Comparison of ENCODE assay signal across 8 cellular contexts in genomic region chr16:684961-685696, GRCh38. TPM values are rescaled to one million over a fixed set of nuclear protein-coding genes. Genes with fewer than 3 reads are reported as not detected.
DNase-seq lines count a peak whose midpoint lies in the region; ATAC-seq and TF ChIP-seq lines count a peak whose summit lies in the region.

No MANE protein-coding gene starts in this region.

- H3K36me3 Mint-ChIP-seq in activated naive CD4-positive, alpha-beta T cell treated with anti-CD3 and anti-CD28 coated beads, Interleukin-2, amount 10 ng/mL, durations not matched to agents 7 days and 5 days = peaks cover 22% of the 10 kb centered on the region

- H3K36me3 ChIP-seq in esophagus (ENCODE audit: control insufficient read depth in 2 of 2, insufficient read depth in 2 of 2, low read length in 1 of 2) (peaks cover 4 to 41% of the 10 kb centered on the region in 2 donors), thoracic aorta (peaks cover 25% of the 10 kb centered on the region)

- H3K27ac Mint-ChIP-seq in activated naive CD4-positive, alpha-beta T cell treated with anti-CD3 and anti-CD28 coated beads, Interleukin-2, amount 10 ng/mL, durations not matched to agents 7 days and 5 days = peak overlapping the region; percentile 33

- no peaks in the 10 kb centered on the region for H3K27me3 ChIP-seq in esophagus (ENCODE audit: control insufficient read depth in 1 of 2, insufficient read depth in 2 of 2, low read length in 2 of 2)
- H3K27me3 ChIP-seq in thoracic aorta (replicated peaks; ENCODE audit: insufficient read depth) = no peaks in the 10 kb centered on the region

- H3K27me3 Mint-ChIP-seq in activated naive CD4-positive, alpha-beta T cell treated with anti-CD3 and anti-CD28 coated beads, Interleukin-2, amount 10 ng/mL, durations not matched to agents 7 days and 5 days = no peaks in the 10 kb centered on the region

- WGBS in esophagus, 2 donors = 86% methylated on average over 61 of the region's 61 CpGs

- CTCF ChIA-PET in activated naive CD4-positive, alpha-beta T cell treated with anti-CD3 and anti-CD28 coated beads, Interleukin-2, amount 10 ng/mL, durations not matched to agents 7 days and 5 days (lab: Charles Lee) = no interaction called here

- no peak for TF ChIP-seq CTCF in thoracic aorta (IDR thresholded peaks at IDR 0.05)

- H3K4me3 ChIP-seq in esophagus (ENCODE audit: low read depth in 1 of 2, low read length in 2 of 2) = peak overlapping the region; percentile 22 to 55
- peak overlapping the region; percentile 87 for H3K4me3 ChIP-seq in thoracic aorta

- ATAC-seq in thoracic aorta (ENCODE audit: insufficient number of reproducible peaks, low FRiP score, low read depth) (no peak), GM18858 (IDR thresholded peaks at IDR 0.05; ENCODE audit: unreplicated experiment) (no peak)

- H3K9me3 Mint-ChIP-seq in activated naive CD4-positive, alpha-beta T cell treated with anti-CD3 and anti-CD28 coated beads, Interleukin-2, amount 10 ng/mL, durations not matched to agents 7 days and 5 days = no peaks in the 10 kb centered on the region

- peak overlapping the region in 1 of 2 donors; percentile 79 for H3K27ac ChIP-seq in esophagus (ENCODE audit: low read depth in 2 of 2, low read length in 1 of 2)
- no peak overlapping the region for H3K27ac ChIP-seq in thoracic aorta

- DNase-seq in activated naive CD4-positive, alpha-beta T cell treated with anti-CD3 and anti-CD28 coated beads, Interleukin-2, amount 10 ng/mL, durations not matched to agents 7 days and 5 days = no peak
- no peak for DNase-seq in activated naive CD4-positive, alpha-beta T cell treated with anti-CD3 and anti-CD28 coated beads, Interleukin-2, amount 50 U/mL, for 16 hours
- DNase-seq in NCI-H510A treated with DMSO at 0.1 percent for 48 hours (lab: John Stamatoyannopoulos, UW) (peak; percentile 64), thoracic aorta (ENCODE audit: low spot score) (no peak), HuH-7.5 (ENCODE audit: low spot score) (no peak)
- DNase-seq in stimulated activated CD4-positive, alpha-beta T cell treated with anti-CD3 and anti-CD28 coated beads, Interleukin-2, amount 100 ng/mL, for 48 hours = no peak

- H3K4me3 Mint-ChIP-seq in activated naive CD4-positive, alpha-beta T cell treated with anti-CD3 and anti-CD28 coated beads, Interleukin-2, amount 10 ng/mL, durations not matched to agents 7 days and 5 days = no peak overlapping the region

- H3K4me1 Mint-ChIP-seq in activated naive CD4-positive, alpha-beta T cell treated with anti-CD3 and anti-CD28 coated beads, Interleukin-2, amount 10 ng/mL, durations not matched to agents 7 days and 5 days = peaks cover 40% of the 10 kb centered on the region

- peaks cover 20 to 57% of the 10 kb centered on the region in 2 donors for H3K4me1 ChIP-seq in esophagus (ENCODE audit: control insufficient read depth in 2 of 2, insufficient read depth in 2 of 2, low read length in 1 of 2)
- peaks cover 39 to 57% of the 10 kb centered on the region in 2 donors for H3K4me1 ChIP-seq in thoracic aorta (ENCODE audit: control insufficient read depth in 1 of 2, low read depth in 2 of 2)

- H3K9me3 ChIP-seq in esophagus (ENCODE audit: control insufficient read depth in 2 of 2, insufficient read depth in 1 of 2, low read depth in 1 of 2, low read length in 1 of 2) (no peaks in the 10 kb centered on the region), thoracic aorta (no peaks in the 10 kb centered on the region)

RNA-seq across cellular contexts. Expression of gene JMJD8, which starts 1.0 kb away (rescaled TPM):
- 10 to 100 TPM; 41.0 to 55.4 TPM for polyA plus RNA-seq in esophagus
- total RNA-seq in thoracic aorta = 100 to 1,000 TPM in 1 of 2 donors, 10 to 100 TPM in 1; 98.7 to 128 TPM

RNA-seq across cellular contexts. Expression of gene STUB1, which starts 4.9 kb away (rescaled TPM):
- polyA plus RNA-seq in esophagus = 10 to 100 TPM; 58.3 to 95.2 TPM
- 100 to 1,000 TPM; 103 to 145 TPM for total RNA-seq in thoracic aorta

RNA-seq across cellular contexts. Expression of gene WDR24, which starts 5.1 kb away (rescaled TPM):
- polyA plus RNA-seq in esophagus = 1 to 10 TPM; 6.0 to 6.3 TPM
- 10 to 100 TPM; 10.7 to 13.5 TPM for total RNA-seq in thoracic aorta

RNA-seq across cellular contexts. Expression of gene RHBDL1, which starts 9.7 kb away (rescaled TPM):
- 1 to 10 TPM in 1 of 2 donors, under 1 TPM in 1; 0.49 to 1.7 TPM for polyA plus RNA-seq in esophagus
- 1 to 10 TPM in 1 of 2 donors, under 1 TPM in 1; 0.42 to 8.0 TPM for total RNA-seq in thoracic aorta

RNA-seq across cellular contexts. Expression of gene RHOT2, which starts 17.2 kb away (rescaled TPM):
- polyA plus RNA-seq in esophagus = 100 to 1,000 TPM in 1 of 2 donors, 10 to 100 TPM in 1; 87.1 to 152 TPM
- total RNA-seq in thoracic aorta = 10 to 100 TPM; 62.0 to 80.4 TPM
